In the genomic region with DNA sequence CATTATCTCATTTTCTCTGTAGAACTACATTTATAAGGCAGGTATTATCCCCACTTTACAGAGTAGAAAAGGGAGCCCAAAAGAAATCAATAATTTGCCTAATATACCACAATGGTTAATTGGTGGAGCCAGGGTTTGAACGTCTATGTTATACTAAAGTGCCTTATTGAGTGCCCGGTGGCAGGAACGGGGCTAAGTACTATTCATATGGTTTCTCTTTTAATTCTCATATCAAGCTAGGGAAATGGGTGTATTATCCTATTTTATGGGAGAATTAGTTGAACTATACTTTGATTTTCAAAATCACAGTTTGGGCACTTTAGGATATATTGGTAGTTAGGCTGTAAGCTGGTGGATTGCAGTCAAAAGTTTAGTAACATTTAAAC, we compare ENCODE assay signal across 8 cellular contexts. TPM values are rescaled to one million over a fixed set of nuclear protein-coding genes. Genes with fewer than 3 reads are reported as not detected.
DNase-seq lines count a peak whose midpoint lies in the region; ATAC-seq and TF ChIP-seq lines count a peak whose summit lies in the region.

No MANE protein-coding gene starts in this region.

- TF ChIP-seq EP300 in neural cell (conservative IDR thresholded peaks at IDR 0.05; ENCODE audit: poor library complexity, severe bottlenecking): no peak

- peak overlapping the region; percentile 92 for H2AFZ ChIP-seq in neural cell (ENCODE audit: low read depth, low read length)

- no peak overlapping the region for H3K27ac ChIP-seq in CD4-positive, CD25-positive, alpha-beta regulatory T cell (ENCODE audit: insufficient read depth, low read length, poor library complexity, severe bottlenecking)
- peak overlapping the region; percentile 92 for H3K27ac ChIP-seq in neural cell (ENCODE audit: low read length)

- no peaks in the 10 kb centered on the region for H4K20me1 ChIP-seq in neural cell (ENCODE audit: insufficient read depth)

- H3K4me2 ChIP-seq in neural cell (ENCODE audit: low read length): peak overlapping the region; percentile 90

- no peak for TF ChIP-seq RAD21 in neural cell (conservative IDR thresholded peaks at IDR 0.05)

- H3K9me3 ChIP-seq in CD4-positive, CD25-positive, alpha-beta regulatory T cell (ENCODE audit: control insufficient read depth in 2 of 2, low read length in 2 of 2): no peaks in the 10 kb centered on the region
- no peaks in the 10 kb centered on the region for H3K9me3 ChIP-seq in MG63
- no peaks in the 10 kb centered on the region for H3K9me3 ChIP-seq in neural cell (ENCODE audit: low read length)

- peaks cover 4% of the 10 kb centered on the region for H3F3A ChIP-seq in neural cell (ENCODE audit: insufficient read depth, low read length, poor library complexity, severe bottlenecking)

- no peak for ATAC-seq in CD4-positive, CD25-positive, alpha-beta regulatory T cell (ENCODE audit: low read depth in 2 of 2)

- H3K27me3 Mint-ChIP-seq in CD4-positive, CD25-positive, alpha-beta regulatory T cell: no peaks in the 10 kb centered on the region
- no peaks in the 10 kb centered on the region for H3K27me3 Mint-ChIP-seq in dendritic cell treated with granulocyte-macrophage colony-stimulating factor and Interleukin-4, amounts not matched to agents 40 ng/mL and 50 ng/mL, for 4 days

- H3K27ac Mint-ChIP-seq in CD4-positive, CD25-positive, alpha-beta regulatory T cell: peak overlapping the region in 2 of 3 donors; percentile 92 to 98
- no peak overlapping the region for H3K27ac Mint-ChIP-seq in dendritic cell treated with granulocyte-macrophage colony-stimulating factor and Interleukin-4, amounts not matched to agents 40 ng/mL and 50 ng/mL, for 4 days

- peaks cover 21% of the 10 kb centered on the region for H3K36me3 Mint-ChIP-seq in CD4-positive, CD25-positive, alpha-beta regulatory T cell
- peaks cover 26% of the 10 kb centered on the region for H3K36me3 Mint-ChIP-seq in dendritic cell treated with granulocyte-macrophage colony-stimulating factor and Interleukin-4, amounts not matched to agents 40 ng/mL and 50 ng/mL, for 4 days (ENCODE audit: low read depth)

- H3K27me3 ChIP-seq in CD4-positive, CD25-positive, alpha-beta regulatory T cell (ENCODE audit: control insufficient read depth, insufficient read depth, low read length): no peaks in the 10 kb centered on the region
- H3K27me3 ChIP-seq in MG63: no peaks in the 10 kb centered on the region
- no peaks in the 10 kb centered on the region for H3K27me3 ChIP-seq in neural cell (ENCODE audit: insufficient read depth, low read depth, low read length)

- H3K79me2 ChIP-seq in neural cell (replicated peaks; ENCODE audit: insufficient read depth, low read length): peaks cover 25% of the 10 kb centered on the region

- peak overlapping the region; percentile 98 to 99 (median 98) for H3K4me3 Mint-ChIP-seq in CD4-positive, CD25-positive, alpha-beta regulatory T cell
- H3K4me3 Mint-ChIP-seq in dendritic cell treated with granulocyte-macrophage colony-stimulating factor and Interleukin-4, amounts not matched to agents 40 ng/mL and 50 ng/mL, for 4 days: peak overlapping the region; percentile 97

- peaks cover 42% of the 10 kb centered on the region for H3K4me1 ChIP-seq in CD4-positive, CD25-positive, alpha-beta regulatory T cell (ENCODE audit: control insufficient read depth, insufficient read depth, low read length, poor library complexity, severe bottlenecking)

- TF ChIP-seq CTCF in neural cell (IDR thresholded peaks at IDR 0.05; ENCODE audit: poor library complexity, severe bottlenecking): no peak

- H3K9me3 Mint-ChIP-seq in CD4-positive, CD25-positive, alpha-beta regulatory T cell: no peaks in the 10 kb centered on the region
- no peaks in the 10 kb centered on the region for H3K9me3 Mint-ChIP-seq in dendritic cell treated with granulocyte-macrophage colony-stimulating factor and Interleukin-4, amounts not matched to agents 40 ng/mL and 50 ng/mL, for 4 days

- H3K9ac ChIP-seq in neural cell (ENCODE audit: low read length): peak overlapping the region; percentile 89

- H3K9me2 ChIP-seq in neural cell (ENCODE audit: insufficient read depth, low read length): no peaks in the 10 kb centered on the region

- peaks cover 28% of the 10 kb centered on the region for H3K36me3 ChIP-seq in CD4-positive, CD25-positive, alpha-beta regulatory T cell (ENCODE audit: control insufficient read depth, insufficient read depth, low read length)
- H3K36me3 ChIP-seq in MG63 (peaks cover 32% of the 10 kb centered on the region), neural cell (ENCODE audit: insufficient read depth, low read length) (peaks cover 6% of the 10 kb centered on the region)

- H3K4me3 ChIP-seq in CD4-positive, CD25-positive, alpha-beta regulatory T cell (ENCODE audit: low read depth, low read length): peak overlapping the region; percentile 99
- H3K4me3 ChIP-seq in MG63: peak overlapping the region; percentile 80
- H3K4me3 ChIP-seq in neural cell (ENCODE audit: low read length): peak overlapping the region; percentile 74

- DNase-seq in CD4-positive, CD25-positive, alpha-beta regulatory T cell: no peak
- no peak for DNase-seq in MG63
- DNase-seq in NCI-H2171 (lab: John Stamatoyannopoulos, UW): no peak
- DNase-seq in NCI-H1105 treated with DMSO at 0.1 percent for 48 hours (lab: John Stamatoyannopoulos, UW): no peak
- DNase-seq in mucosa of gallbladder (ENCODE audit: low spot score): no peak
- DNase-seq in SW480 (ENCODE audit: low spot score): no peak

- H3K4me1 Mint-ChIP-seq in CD4-positive, CD25-positive, alpha-beta regulatory T cell: peaks cover 27 to 56% (median 39%) of the 10 kb centered on the region in 4 donors
- peaks cover 27% of the 10 kb centered on the region for H3K4me1 Mint-ChIP-seq in dendritic cell treated with granulocyte-macrophage colony-stimulating factor and Interleukin-4, amounts not matched to agents 40 ng/mL and 50 ng/mL, for 4 days (ENCODE audit: low read depth)

- intact Hi-C loops in dendritic cell treated with granulocyte-macrophage colony-stimulating factor and Interleukin-4, amounts not matched to agents 40 ng/mL and 50 ng/mL, for 4 days (cut with micrococcal nuclease): loop anchor here (1.0 to 5.0 kb wide), 3 partner anchors 39 to 53 kb away; a partner anchor contains a TSS

TF ChIP-seq in neural cell, 6 proteins besides CTCF, POLR2A, EP300 and RAD21:
- TF ChIP-seq EZH2 (IDR thresholded peaks at IDR 0.05; ENCODE audit: borderline replicate concordance, insufficient read depth, low read length, poor library complexity, severe bottlenecking): no peak
- TF ChIP-seq TAF1 (IDR thresholded peaks at IDR 0.05; ENCODE audit: low read depth): no peak

RNA-seq across cellular contexts. Expression of a gene that starts 1.5 kb away (rescaled TPM):
- total RNA-seq in CD4-positive, CD25-positive, alpha-beta regulatory T cell: 15.2 TPM
- polyA plus RNA-seq in CD4-positive, CD25-positive, alpha-beta regulatory T cell: 1 to 10 TPM; 4.8 to 8.3 (median 6.4) TPM
- 9.7 and 11.0 TPM in 2 replicates for total RNA-seq in MG63 (2014; rRNA removed; shearing (Covaris generic); ENCODE audit: low replicate concordance)
- 45.2 and 52.9 TPM in 2 replicates for polyA plus RNA-seq in neural cell
- 136 and 143 TPM in 2 replicates for polyA minus RNA-seq in neural cell
- 10.6 TPM for total RNA-seq in mucosa of gallbladder

RNA-seq across cellular contexts. Expression of a gene that starts 39.4 kb away (rescaled TPM):
- 1,148 TPM for total RNA-seq in CD4-positive, CD25-positive, alpha-beta regulatory T cell
- 1,000 to 10,000 TPM in 3 of 4 donors, 100 to 1,000 TPM in 1; 939 to 1,307 (median 1,200) TPM for polyA plus RNA-seq in CD4-positive, CD25-positive, alpha-beta regulatory T cell
- 2,355 and 3,485 TPM in 2 replicates for total RNA-seq in MG63 (2014; rRNA removed; shearing (Covaris generic); ENCODE audit: low replicate concordance)
- 2,626 and 2,767 TPM in 2 replicates for polyA plus RNA-seq in neural cell
- polyA minus RNA-seq in neural cell: 700 and 763 TPM in 2 replicates
- total RNA-seq in mucosa of gallbladder: 827 TPM

RNA-seq across cellular contexts. Expression of a gene that starts 49.0 kb away (rescaled TPM):
- 75.1 TPM for total RNA-seq in CD4-positive, CD25-positive, alpha-beta regulatory T cell
- 10 to 100 TPM in 2 of 4 donors, 1 to 10 TPM in 2; 9.0 to 14.2 (median 10.7) TPM for polyA plus RNA-seq in CD4-positive, CD25-positive, alpha-beta regulatory T cell
- total RNA-seq in MG63 (2014; rRNA removed; shearing (Covaris generic); ENCODE audit: low replicate concordance): 22.0 and 41.2 TPM in 2 replicates
- polyA plus RNA-seq in neural cell: 22.0 and 23.5 TPM in 2 replicates
- 80.1 and 86.7 TPM in 2 replicates for polyA minus RNA-seq in neural cell
- 15.5 TPM for total RNA-seq in mucosa of gallbladder

RNA-seq across cellular contexts. Expression of a gene that starts 53.1 kb away (rescaled TPM):
- total RNA-seq in CD4-positive, CD25-positive, alpha-beta regulatory T cell: 37.9 TPM
- polyA plus RNA-seq in CD4-positive, CD25-positive, alpha-beta regulatory T cell: 10 to 100 TPM; 38.3 to 43.2 (median 42.4) TPM
- 7.5 and 12.4 TPM in 2 replicates for total RNA-seq in MG63 (2014; rRNA removed; shearing (Covaris generic); ENCODE audit: low replicate concordance)
- polyA plus RNA-seq in neural cell: 6.6 and 7.9 TPM in 2 replicates
- polyA minus RNA-seq in neural cell: 18.3 and 20.0 TPM in 2 replicates
- 13.2 TPM for total RNA-seq in mucosa of gallbladder
